13 cellular contexts compared by ENCODE assay signal in genomic region chr1:69569983-69570755, GRCh38. TPM values are rescaled to one million over a fixed set of nuclear protein-coding genes. Genes with fewer than 3 reads are reported as not detected.
DNase-seq lines count a peak whose midpoint lies in the region; ATAC-seq and TF ChIP-seq lines count a peak whose summit lies in the region.
"Had no signal": no experiment of that assay in that cellular context is flagged by ENCODE, and none has a peak within 500 bp of the region (broad histone marks: within the 10 kb centered on the region; RNA-seq: fewer than 3 reads in every experiment).

No MANE protein-coding gene starts in this region.

- H3K9me3 Mint-ChIP-seq in activated naive CD4-positive, alpha-beta T cell treated with anti-CD3 and anti-CD28 coated beads, Interleukin-2, amount 50 U/mL, for 24 hours: peaks cover 6% of the 10 kb centered on the region

- H3K27ac ChIP-seq in dorsolateral prefrontal cortex (peak overlapping the region; percentile 4 to 97 (median 93)), mesodermal cell (ENCODE audit: low read depth, low read length, severe bottlenecking) (no peak overlapping the region)
- H3K27ac ChIP-seq: A549 had no signal

- no peak overlapping the region for H3K27ac Mint-ChIP-seq in activated naive CD4-positive, alpha-beta T cell treated with anti-CD3 and anti-CD28 coated beads, Interleukin-2, amount 50 U/mL, for 24 hours
- H3K27ac Mint-ChIP-seq: stimulated activated naive CD8-positive, alpha-beta T cell treated with anti-CD3 and anti-CD28 coated beads, Interleukin-15, amount 100 ng/mL, for 72 hours had no signal

- peaks cover 19% of the 10 kb centered on the region for H3K27me3 Mint-ChIP-seq in activated naive CD4-positive, alpha-beta T cell treated with anti-CD3 and anti-CD28 coated beads, Interleukin-2, amount 50 U/mL, for 24 hours

- peaks cover 11% of the 10 kb centered on the region for H3K4me1 ChIP-seq in mesodermal cell (ENCODE audit: control insufficient read depth, insufficient read depth, low read length, poor library complexity, severe bottlenecking)

- no peaks in the 10 kb centered on the region for H3K36me3 Mint-ChIP-seq in activated naive CD4-positive, alpha-beta T cell treated with anti-CD3 and anti-CD28 coated beads, Interleukin-2, amount 50 U/mL, for 24 hours

- no peaks in the 10 kb centered on the region for H3K36me3 ChIP-seq in mesodermal cell (ENCODE audit: control insufficient read depth, insufficient read depth, low read length)

- no peak for TF ChIP-seq CTCF in dorsolateral prefrontal cortex (IDR thresholded peaks at IDR 0.05 in 54 of 56, conservative IDR thresholded peaks at IDR 0.05 in 2 of 56; ENCODE audit: low read depth in 1 of 56, partially characterized antibody in 56 of 56)

- WGBS in mesodermal cell (ENCODE audit: insufficient coverage in 2 of 2), 2 experiments: 0 to 20% methylated on average over 2 to 7 of the region's 21 CpGs

- ATAC-seq in GM19395 (IDR thresholded peaks at IDR 0.05; ENCODE audit: unreplicated experiment): no peak
- ATAC-seq: A549; stimulated activated naive CD8-positive, alpha-beta T cell treated with anti-CD3 and anti-CD28 coated beads, Interleukin-15, amount 100 ng/mL, for 72 hours had no signal

- peak overlapping the region; percentile 90 for H3K4me3 Mint-ChIP-seq in activated naive CD4-positive, alpha-beta T cell treated with anti-CD3 and anti-CD28 coated beads, Interleukin-2, amount 50 U/mL, for 24 hours

- peaks cover 0 to 7% (median 0%) of the 10 kb centered on the region in 45 donors for H3K27me3 ChIP-seq in dorsolateral prefrontal cortex

- H3K4me3 ChIP-seq in dorsolateral prefrontal cortex (peak overlapping the region; percentile 50 to 89 (median 77)), mesodermal cell (ENCODE audit: extremely low read depth, insufficient read depth, low read length, poor library complexity, severe bottlenecking) (peak overlapping the region; percentile 46)
- H3K4me3 ChIP-seq: A549 had no signal

- intact Hi-C loops in dorsolateral prefrontal cortex (cut with DNase I): loop anchor here (2.0 to 10.0 kb wide), 8 partner anchors 67 to 998 kb away; partner anchors contain the start of gene LRRC40 (in 1 of the 2)

- peaks cover 9% of the 10 kb centered on the region for H3K4me1 Mint-ChIP-seq in activated naive CD4-positive, alpha-beta T cell treated with anti-CD3 and anti-CD28 coated beads, Interleukin-2, amount 50 U/mL, for 24 hours

- no peaks in the 10 kb centered on the region for H3K9me3 ChIP-seq in mesodermal cell (ENCODE audit: control insufficient read depth, low read length)
- H3K9me3 ChIP-seq: A549 had no signal

- DNase-seq in activated naive CD4-positive, alpha-beta T cell treated with Interleukin-2 at 50 U/mL for 16 hours: no peak
- DNase-seq in dorsolateral prefrontal cortex: peak in 6 of 10 donors; percentile 22 to 56 (median 38)
- DNase-seq in superior temporal gyrus (ENCODE audit: extremely low spot score): peak; percentile 80
- DNase-seq in NCI-H524 treated with DMSO at 0.1 percent for 48 hours (lab: John Stamatoyannopoulos, UW): no peak
- no peak for DNase-seq in cerebellar cortex (ENCODE audit: low spot score)
- DNase-seq: activated CD4-positive, alpha-beta T cell treated with anti-CD3 and anti-CD28 coated beads for 48 hours; activated naive CD4-positive, alpha-beta T cell; mammary epithelial cell; stimulated activated naive CD8-positive, alpha-beta T cell treated with anti-CD3 and anti-CD28 coated beads, Interleukin-15, amount 100 ng/mL, for 72 hours had no signal

RNA-seq across cellular contexts. Expression of gene LRRC7, which starts 2.4 kb away (rescaled TPM):
- total RNA-seq in dorsolateral prefrontal cortex: 100 to 1,000 TPM in 114 of 120 experiments, 10 to 100 TPM in 6; 71.3 to 205 (median 145) TPM
- polyA plus RNA-seq in mesodermal cell (2013, experiment 1 of 2): 0.15 TPM
- polyA plus RNA-seq in mesodermal cell (2013, experiment 2 of 2): 0.15 TPM
- polyA plus RNA-seq: A549 had no signal

Comparison
In these comparisons a context has a peak if more than half of its experiments do, and no peak if none do; other contexts are left out.
1. DNase-seq: peak in dorsolateral prefrontal cortex (6 of 10) and superior temporal gyrus (single experiment); none in activated naive CD4-positive, alpha-beta T cell treated with Interleukin-2 at 50 U/mL for 16 hours (single experiment), NCI-H524 treated with DMSO at 0.1 percent for 48 hours (single experiment) and cerebellar cortex (single experiment).